ENCODE assay signal across 10 cellular contexts in the genomic region with DNA sequence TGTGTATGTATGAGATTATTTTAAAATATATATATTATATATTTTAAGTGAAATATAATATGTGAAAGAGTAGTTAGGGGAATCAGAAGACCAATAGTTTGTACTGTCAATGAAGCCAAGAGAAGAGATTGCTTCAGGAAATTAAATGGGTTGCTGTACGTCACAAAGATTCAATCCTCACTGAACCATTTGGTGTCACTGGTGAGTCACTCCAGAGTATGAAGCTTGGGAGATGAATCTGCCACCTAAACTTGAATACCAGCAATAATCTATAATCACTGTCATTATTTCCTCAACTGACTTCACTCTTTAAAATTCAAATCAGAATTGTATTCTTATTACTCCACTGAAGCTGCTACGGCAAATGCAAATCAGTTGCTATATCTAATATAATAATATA. TPM values are rescaled to one million over a fixed set of nuclear protein-coding genes. Genes with fewer than 3 reads are reported as not detected.
DNase-seq lines count a peak whose midpoint lies in the region; ATAC-seq and TF ChIP-seq lines count a peak whose summit lies in the region.
"Had no signal": no experiment of that assay in that cellular context is flagged by ENCODE, and none has a peak within 500 bp of the region (broad histone marks: within the 10 kb centered on the region; RNA-seq: fewer than 3 reads in every experiment).

No MANE protein-coding gene starts in this region.

- 56 to 63% (median 59%) methylated on average over 2 of the region's 2 CpGs for WGBS in adrenal gland, 4 donors

- no peak for TF ChIP-seq POLR2A in adrenal gland (IDR thresholded peaks at IDR 0.05)

- ATAC-seq in HG02885 (IDR thresholded peaks at IDR 0.05; ENCODE audit: poor library complexity, unreplicated experiment) (peak; percentile 56), GM19452 (IDR thresholded peaks at IDR 0.05; ENCODE audit: unreplicated experiment) (no peak)

- H3K4me3 ChIP-seq in H7 (ENCODE audit: insufficient read depth, low read depth, low read length) (no peak overlapping the region), adrenal gland (no peak overlapping the region)

- H3K36me3 ChIP-seq in H7 (replicated peaks; ENCODE audit: control insufficient read depth, insufficient read depth, low read length) (no peaks in the 10 kb centered on the region), adrenal gland (replicated peaks in 1 of 2) (no peaks in the 10 kb centered on the region)

- H3K9me3 ChIP-seq in adrenal gland (replicated peaks in 1 of 3): no peaks in the 10 kb centered on the region

- no peaks in the 10 kb centered on the region for H3K27me3 ChIP-seq in H7 (ENCODE audit: control insufficient read depth, insufficient read depth, low read length)
- H3K27me3 ChIP-seq in adrenal gland: no peaks in the 10 kb centered on the region

- intact Hi-C loops in adrenal gland (cut with DNase I): no loop called here

- H3K4me1 ChIP-seq in adrenal gland (replicated peaks in 1 of 2): no peaks in the 10 kb centered on the region
- H3K4me1 ChIP-seq: parathyroid adenoma had no signal

- TF ChIP-seq CTCF in adrenal gland (IDR thresholded peaks at IDR 0.05): no peak

- DNase-seq in DMS53 treated with DMSO at 0.1 percent for 48 hours (lab: John Stamatoyannopoulos, UW; ENCODE audit: unreplicated experiment) (peak; percentile 71), RPMI8226 (peak; percentile 30), inferior parietal cortex (ENCODE audit: extremely low spot score) (peak; percentile 32), H7 (no peak), T-helper 2 cell (no peak), adrenal gland (no peak)
- DNase-seq: GOT3 had no signal

- no peak overlapping the region for H3K27ac ChIP-seq in adrenal gland
- H3K27ac ChIP-seq: parathyroid adenoma had no signal

RNA-seq across cellular contexts. Expression of gene SCN9A, which starts 41.9 kb away (rescaled TPM):
- 0.90 and 0.92 TPM in 2 replicates for total RNA-seq in H7 (2014; rRNA removed; shearing (Covaris generic))
- total RNA-seq in adrenal gland: 1 to 10 TPM in 6 of 8 donors, under 1 TPM in 2; 0.30 to 3.8 (median 1.7) TPM
- polyA plus RNA-seq in adrenal gland: 1 to 10 TPM in 2 of 3 donors, under 1 TPM in 1; 0.61 to 2.1 (median 1.1) TPM

Comparison
In these comparisons a context has a peak if more than half of its experiments do, and no peak if none do; other contexts are left out.
1. DNase-seq: peak in DMS53 treated with DMSO at 0.1 percent for 48 hours (single experiment), RPMI8226 (single experiment) and inferior parietal cortex (single experiment); none in H7 (single experiment), T-helper 2 cell (0 of 5) and adrenal gland (0 of 7).